1 cellular context compared by ENCODE assay signal in genomic region chr6:28981833-28982475, GRCh38.
TF ChIP-seq lines count a peak whose summit lies in the region.

No MANE protein-coding gene starts in this region.

TF ChIP-seq in HepG2, 621 proteins besides CTCF, POLR2A, EP300 and RAD21 (continued from another document and continues in another):
- TF ChIP-seq PBX2 (CRISPR knock-in tag; IDR thresholded peaks at IDR 0.05), result no peak
- peak; percentile 34; the same call in 1 of the 2 replicates for TF ChIP-seq SNAPC4 (CRISPR knock-in tag; IDR thresholded peaks at IDR 0.05)
- TF ChIP-seq CAMTA2 (CRISPR knock-in tag; IDR thresholded peaks at IDR 0.05; ENCODE audit: borderline replicate concordance), result no peak
- no peak; the same call in 1 of the 2 replicates for TF ChIP-seq ZNF136 (CRISPR knock-in tag; IDR thresholded peaks at IDR 0.05; ENCODE audit: low read depth)
- no peak for TF ChIP-seq SRSF1 (optimal IDR thresholded peaks at IDR 0.05; ENCODE audit: low read depth, low read length)
- TF ChIP-seq NFAT5 (CRISPR knock-in tag; IDR thresholded peaks at IDR 0.05), result no peak
- TF ChIP-seq KLF15 (CRISPR knock-in tag; IDR thresholded peaks at IDR 0.05; ENCODE audit: borderline replicate concordance), result no peak
- TF ChIP-seq HNF4A (CRISPR knock-in tag; IDR thresholded peaks at IDR 0.05), result no peak
- no peak for TF ChIP-seq ZC3H4 (CRISPR knock-in tag; IDR thresholded peaks at IDR 0.05; ENCODE audit: borderline replicate concordance)
- no peak for TF ChIP-seq SMC3 (IDR thresholded peaks at IDR 0.05; ENCODE audit: low read length)
- no peak for TF ChIP-seq ZNF839 (CRISPR knock-in tag; IDR thresholded peaks at IDR 0.05; ENCODE audit: borderline replicate concordance)
- no peak for TF ChIP-seq RAD51 (IDR thresholded peaks at IDR 0.05; ENCODE audit: borderline replicate concordance)
- TF ChIP-seq CHD4 (IDR thresholded peaks at IDR 0.05; ENCODE audit: borderline replicate concordance, low read length), result peak; percentile 84; the same call in 1 of the 2 replicates
- TF ChIP-seq RERE (CRISPR knock-in tag; IDR thresholded peaks at IDR 0.05; ENCODE audit: low read depth), result 0 out of 2 replicates have a peak, but pooled peaks have one; percentile 46
- TF ChIP-seq ZNF761 (CRISPR knock-in tag; conservative IDR thresholded peaks at IDR 0.05), result peak; percentile 84; the same call in 1 of the 2 replicates
- no peak for TF ChIP-seq ZNF703 (CRISPR knock-in tag; IDR thresholded peaks at IDR 0.05; ENCODE audit: borderline replicate concordance)
- no peak for TF ChIP-seq ZNF572 (CRISPR knock-in tag; IDR thresholded peaks at IDR 0.05)
- no peak for TF ChIP-seq ZNF652 (CRISPR knock-in tag; IDR thresholded peaks at IDR 0.05; ENCODE audit: borderline replicate concordance, low read depth)
- peak in 1 of 2 experiments; percentile 48; a peak in 1 of 4 replicates for TF ChIP-seq ATF4 (CRISPR knock-in tag; IDR thresholded peaks at IDR 0.05)
- peak; percentile 60 for TF ChIP-seq TGIF2 (CRISPR knock-in tag; IDR thresholded peaks at IDR 0.05)
- no peak; the same call in 1 of the 2 replicates for TF ChIP-seq ONECUT2 (CRISPR knock-in tag; IDR thresholded peaks at IDR 0.05)
- TF ChIP-seq SKIL (CRISPR knock-in tag; IDR thresholded peaks at IDR 0.05; ENCODE audit: borderline replicate concordance), result no peak
- 0 out of 2 replicates have a peak, but pooled peaks have one; percentile 16 for TF ChIP-seq SAFB2 (CRISPR knock-in tag; IDR thresholded peaks at IDR 0.05; ENCODE audit: borderline replicate concordance, low read depth)
- no peak for TF ChIP-seq PHF5A (CRISPR knock-in tag; IDR thresholded peaks at IDR 0.05; ENCODE audit: low read depth, unreplicated experiment)
- TF ChIP-seq NFYB (CRISPR knock-in tag; IDR thresholded peaks at IDR 0.05), result peak; percentile 52; the same call in 1 of the 2 replicates
- TF ChIP-seq NFKB2 (CRISPR knock-in tag; IDR thresholded peaks at IDR 0.05; ENCODE audit: borderline replicate concordance), result no peak
- TF ChIP-seq ZNF720 (CRISPR knock-in tag; IDR thresholded peaks at IDR 0.05), result no peak
- TF ChIP-seq CEBPB (IDR thresholded peaks at IDR 0.05; ENCODE audit: borderline replicate concordance, low read depth, low read length), result no peak
- TF ChIP-seq BCL3 (CRISPR knock-in tag; IDR thresholded peaks at IDR 0.05), result no peak
- TF ChIP-seq ZNF776 (CRISPR knock-in tag; IDR thresholded peaks at IDR 0.05), result no peak
- TF ChIP-seq KDM4B (CRISPR knock-in tag; IDR thresholded peaks at IDR 0.05), result peak; percentile 63; the same call in 1 of the 2 replicates
- TF ChIP-seq ZNF264 (CRISPR knock-in tag; IDR thresholded peaks at IDR 0.05), result 0 out of 2 replicates have a peak, but pooled peaks have one; percentile 38
- no peak for TF ChIP-seq JUNB (CRISPR knock-in tag; IDR thresholded peaks at IDR 0.05; ENCODE audit: borderline replicate concordance)
- no peak for TF ChIP-seq NFE2L1 (CRISPR knock-in tag; IDR thresholded peaks at IDR 0.05; ENCODE audit: borderline replicate concordance)
- no peak for TF ChIP-seq NCOA5 (CRISPR knock-in tag; IDR thresholded peaks at IDR 0.05)
- TF ChIP-seq PAX8 (CRISPR knock-in tag; IDR thresholded peaks at IDR 0.05; ENCODE audit: borderline replicate concordance), result no peak
- TF ChIP-seq ZBTB7B (CRISPR knock-in tag; IDR thresholded peaks at IDR 0.05), result 0 out of 2 replicates have a peak, but pooled peaks have one; percentile 53
